Comparison of ENCODE assay signal across 27 cellular contexts in genomic region chr2:48085888-48086287, GRCh38.
"Had no signal": no experiment of that assay in that cellular context is flagged by ENCODE, and none has a peak within 500 bp of the region (broad histone marks: within the 10 kb centered on the region; RNA-seq: fewer than 3 reads in every experiment).

No MANE protein-coding gene starts in this region.

- ATAC-seq: stimulated activated effector memory CD8-positive, alpha-beta T cell treated with anti-CD3 and anti-CD28 coated beads, Interleukin-12 subunit alpha, Interleukin-12 subunit beta, amount 100 ng/mL, for 72 hours; stimulated activated memory B cell treated with anti-CD40 and anti-IgM and Interleukin-4, amounts not matched to agents 10 μg/mL and 1 μg/mL and 100 μg/mL, for 72 hours; stimulated activated naive B cell treated with anti-CD40 and anti-IgM and Interleukin-4, amounts not matched to agents 10 μg/mL and 1 μg/mL and 100 μg/mL, for 72 hours; stimulated activated naive CD8-positive, alpha-beta T cell treated with anti-CD3 and anti-CD28 coated beads, Interleukin-15, amount 100 ng/mL, for 72 hours; stimulated activated naive CD8-positive, alpha-beta T cell treated with anti-CD3 and anti-CD28 coated beads, Interleukin-15, Interleukin-2, amounts not matched to agents 100 U/mL and 50 U/mL, for 24 hours had no signal

- H3K27me3 ChIP-seq: stomach, suprapubic skin, testis, thyroid gland, tibial artery, tibial nerve, transverse colon, upper lobe of left lung, upper lobe of right lung, uterus, vagina had no signal

- FAIRE-seq: urothelium cell line had no signal

- DNase-seq: stimulated activated CD4-positive, alpha-beta T cell treated with anti-CD3 and anti-CD28 coated beads, Interleukin-2, amount 100 ng/mL, for 48 hours; stimulated activated CD4-positive, alpha-beta T cell treated with anti-CD3 and anti-CD28 coated beads, Interleukin-4, amount 100 ng/mL, for 1 hour; stimulated activated CD4-positive, alpha-beta T cell treated with anti-CD3 and anti-CD28 coated beads, Interleukin-4, amount 100 ng/mL, for 24 hours; stimulated activated CD4-positive, alpha-beta T cell treated with anti-CD3 and anti-CD28 coated beads, Interleukin-4, amount 100 ng/mL, for 4 hours; stimulated activated CD8-positive, alpha-beta memory T cell treated with anti-CD3 and anti-CD28 coated beads, Interleukin-4, amount 100 ng/mL, for 48 hours; stimulated activated naive B cell treated with anti-CD40 and anti-IgM and Interleukin-4, amounts not matched to agents 10 μg/mL and 1 μg/mL and 100 μg/mL, for 72 hours; stimulated activated naive CD4-positive, alpha-beta T cell; stimulated activated naive CD4-positive, alpha-beta T cell treated with Interleukin-2 at 50 U/mL for 16 hours; stimulated activated naive CD8-positive, alpha-beta T cell treated with anti-CD3 and anti-CD28 coated beads, Interleukin-15, amount 100 ng/mL, for 72 hours; stimulated activated naive CD8-positive, alpha-beta T cell treated with anti-CD3 and anti-CD28 coated beads, Interleukin-15, Interleukin-2, amounts not matched to agents 100 U/mL and 50 U/mL, for 24 hours; stomach; substantia nigra; testis; thyroid gland; tibial artery; transverse colon; trophoblast cell; upper lobe of left lung; upper lobe of right lung; uterus had no signal

- H3K36me3 ChIP-seq: stomach, suprapubic skin, thoracic aorta, thyroid gland, tibial artery, tibial nerve, transverse colon, upper lobe of left lung, upper lobe of right lung, uterus, vagina had no signal

- H3K27ac ChIP-seq: stomach, suprapubic skin, testis, thoracic aorta, thyroid gland, tibial artery, tibial nerve, transverse colon, upper lobe of left lung, upper lobe of right lung, uterus, vagina had no signal

- H3K9me3 ChIP-seq: suprapubic skin, testis, thoracic aorta, thyroid gland, transverse colon, upper lobe of right lung, uterus, vagina had no signal

- H3K4me3 ChIP-seq: stomach, suprapubic skin, testis, thoracic aorta, thyroid gland, tibial artery, tibial nerve, transverse colon, upper lobe of left lung, upper lobe of right lung, uterus, vagina had no signal

- H3K4me1 ChIP-seq: stomach, suprapubic skin, testis, thyroid gland, tibial artery, tibial nerve, transverse colon, upper lobe of left lung, upper lobe of right lung, uterus, vagina had no signal
